25 cellular contexts compared by ENCODE assay signal in genomic region chr5:26278078-26278477, GRCh38.
DNase-seq lines count a peak whose midpoint lies in the region; ATAC-seq, FAIRE-seq and TF ChIP-seq lines count a peak whose summit lies in the region.
"Had no signal": no experiment of that assay in that cellular context is flagged by ENCODE, and none has a peak within 500 bp of the region (broad histone marks: within the 10 kb centered on the region; RNA-seq: fewer than 3 reads in every experiment).

No MANE protein-coding gene starts in this region.

- TF ChIP-seq CTCF in 22Rv1 (IDR thresholded peaks at IDR 0.05), result no peak
- no peak for TF ChIP-seq CTCF in LNCaP clone FGC (IDR thresholded peaks at IDR 0.05; ENCODE audit: control insufficient read depth, extremely low read depth, insufficient read depth)
- TF ChIP-seq CTCF in SU-DHL-6 (IDR thresholded peaks at IDR 0.05; ENCODE audit: insufficient read depth, low read length, poor library complexity, severe bottlenecking), result no peak
- TF ChIP-seq CTCF in neural progenitor cell (IDR thresholded peaks at IDR 0.05), result no peak
- no peak for TF ChIP-seq CTCF in D721Med (IDR thresholded peaks at IDR 0.05; ENCODE audit: insufficient read depth, missing control alignments)

- no peaks in the 10 kb centered on the region for H3K9me3 ChIP-seq in SU-DHL-6 (ENCODE audit: insufficient read depth, low read length)
- H3K9me3 ChIP-seq in neural progenitor cell (ENCODE audit: low read depth), result no peaks in the 10 kb centered on the region
- H3K9me3 ChIP-seq: A549; BE2C; BLaER1 treated with 17β-estradiol and CSF1 and Interleukin-3, amounts not matched to agents 10 nM and 100 nM; HAP-1 had no signal

- no peaks in the 10 kb centered on the region for H3K36me3 Mint-ChIP-seq in neural progenitor cell
- H3K36me3 Mint-ChIP-seq: CD14-positive monocyte; CD8-positive, alpha-beta memory T cell had no signal

- no peak overlapping the region for H3K4me3 Mint-ChIP-seq in neural progenitor cell
- H3K4me3 Mint-ChIP-seq: CD14-positive monocyte; CD4-positive, alpha-beta T cell; CD8-positive, alpha-beta memory T cell; HFFc6 had no signal

- H3K4me2 ChIP-seq in SU-DHL-6 (ENCODE audit: low read depth, low read length, poor library complexity, severe bottlenecking) (no peak overlapping the region), neural progenitor cell (no peak overlapping the region)
- H3K4me2 ChIP-seq: A549; BLaER1 treated with 17β-estradiol and CSF1 and Interleukin-3, amounts not matched to agents 10 nM and 100 nM had no signal

- no peak for FAIRE-seq in D721Med (lab: Jason Lieb, UNC)
- FAIRE-seq: A549, GM12891, GM18507, H54 had no signal

- H3F3A ChIP-seq in SU-DHL-6 (ENCODE audit: insufficient read depth) (no peaks in the 10 kb centered on the region), neural progenitor cell (ENCODE audit: low read depth) (no peaks in the 10 kb centered on the region)

- H3K9ac ChIP-seq in SU-DHL-6 (ENCODE audit: low read length) (no peak overlapping the region), neural progenitor cell (no peak overlapping the region)
- H3K9ac ChIP-seq: BLaER1 treated with 17β-estradiol and CSF1 and Interleukin-3, amounts not matched to agents 10 nM and 100 nM had no signal

- H3K79me2 ChIP-seq in SU-DHL-6 (ENCODE audit: insufficient read depth, low read length) (no peaks in the 10 kb centered on the region), neural progenitor cell (ENCODE audit: low read depth) (no peaks in the 10 kb centered on the region)

- H3K27me3 ChIP-seq in SU-DHL-6 (ENCODE audit: low read length) (no peaks in the 10 kb centered on the region), neural progenitor cell (no peaks in the 10 kb centered on the region)
- H3K27me3 ChIP-seq: BE2C; BLaER1 treated with 17β-estradiol and CSF1 and Interleukin-3, amounts not matched to agents 10 nM and 100 nM had no signal

- H3K27me3 Mint-ChIP-seq in neural progenitor cell (ENCODE audit: insufficient read depth, low read depth), result no peaks in the 10 kb centered on the region
- H3K27me3 Mint-ChIP-seq: CD4-positive, alpha-beta T cell; CD8-positive, alpha-beta memory T cell had no signal

- DNase-seq in LNCaP clone FGC (ENCODE audit: low read depth) (peak; percentile 28), neural progenitor cell (ENCODE audit: low spot score) (no peak), D721Med (ENCODE audit: insufficient read length, low spot score) (no peak)
- DNase-seq: 8988T; ACHN; AML-193; BE2C; CD4-positive, alpha-beta T cell; CD8-positive, alpha-beta memory T cell; DMS79; EL; GF-D8; GOT3; HFFc6 had no signal

- no peak overlapping the region for H3K4me3 ChIP-seq in LNCaP clone FGC (ENCODE audit: low read depth, low read length)
- H3K4me3 ChIP-seq in SU-DHL-6 (ENCODE audit: insufficient read depth, low read length, poor library complexity, severe bottlenecking), result no peak overlapping the region
- no peak overlapping the region for H3K4me3 ChIP-seq in neural progenitor cell
- H3K4me3 ChIP-seq: A549; BLaER1 treated with 17β-estradiol and CSF1 and Interleukin-3, amounts not matched to agents 10 nM and 100 nM; HAP-1 had no signal

- H3K27ac ChIP-seq in 22Rv1, result peak overlapping the region; percentile 44
- no peak overlapping the region for H3K27ac ChIP-seq in SU-DHL-6 (ENCODE audit: low read depth, low read length)
- no peak overlapping the region for H3K27ac ChIP-seq in neural progenitor cell
- H3K27ac ChIP-seq: A549; BLaER1 treated with 17β-estradiol and CSF1 and Interleukin-3, amounts not matched to agents 10 nM and 100 nM had no signal

- no peaks in the 10 kb centered on the region for H3K4me1 ChIP-seq in neural progenitor cell
- H3K4me1 ChIP-seq: A549, HAP-1 had no signal

- H3K36me3 ChIP-seq in SU-DHL-6 (ENCODE audit: low read length) (no peaks in the 10 kb centered on the region; the same call in 1 of the 2 replicates), neural progenitor cell (no peaks in the 10 kb centered on the region)
- H3K36me3 ChIP-seq: BE2C; BLaER1 treated with 17β-estradiol and CSF1 and Interleukin-3, amounts not matched to agents 10 nM and 100 nM; HAP-1 had no signal

- H4K20me1 ChIP-seq in SU-DHL-6 (ENCODE audit: low read depth, low read length) (no peaks in the 10 kb centered on the region), neural progenitor cell (ENCODE audit: low read depth) (no peaks in the 10 kb centered on the region)
- H4K20me1 ChIP-seq: BLaER1 treated with 17β-estradiol and CSF1 and Interleukin-3, amounts not matched to agents 10 nM and 100 nM had no signal

- no peaks in the 10 kb centered on the region for H3K4me1 Mint-ChIP-seq in neural progenitor cell
- H3K4me1 Mint-ChIP-seq: CD14-positive monocyte; CD8-positive, alpha-beta memory T cell had no signal

- no peaks in the 10 kb centered on the region for H3K9me3 Mint-ChIP-seq in neural progenitor cell

- no peaks in the 10 kb centered on the region for H3K9me2 ChIP-seq in SU-DHL-6 (replicated peaks; ENCODE audit: insufficient read depth, low read length)

- H2AFZ ChIP-seq in SU-DHL-6 (ENCODE audit: low read depth, low read length, severe bottlenecking) (peak overlapping the region; percentile 77), neural progenitor cell (replicated peaks) (peak overlapping the region; percentile 27)

- no peak for ATAC-seq in HG03378 (IDR thresholded peaks at IDR 0.05; ENCODE audit: unreplicated experiment)
- no peak for ATAC-seq in HG02852 (IDR thresholded peaks at IDR 0.05; ENCODE audit: unreplicated experiment)
- ATAC-seq: A549 had no signal

- no peak overlapping the region for H3K27ac Mint-ChIP-seq in neural progenitor cell
- H3K27ac Mint-ChIP-seq: CD14-positive monocyte; CD4-positive, alpha-beta T cell; CD8-positive, alpha-beta memory T cell; HFFc6 had no signal
